Comparison of ENCODE assay signal across 24 cellular contexts in the genomic region with DNA sequence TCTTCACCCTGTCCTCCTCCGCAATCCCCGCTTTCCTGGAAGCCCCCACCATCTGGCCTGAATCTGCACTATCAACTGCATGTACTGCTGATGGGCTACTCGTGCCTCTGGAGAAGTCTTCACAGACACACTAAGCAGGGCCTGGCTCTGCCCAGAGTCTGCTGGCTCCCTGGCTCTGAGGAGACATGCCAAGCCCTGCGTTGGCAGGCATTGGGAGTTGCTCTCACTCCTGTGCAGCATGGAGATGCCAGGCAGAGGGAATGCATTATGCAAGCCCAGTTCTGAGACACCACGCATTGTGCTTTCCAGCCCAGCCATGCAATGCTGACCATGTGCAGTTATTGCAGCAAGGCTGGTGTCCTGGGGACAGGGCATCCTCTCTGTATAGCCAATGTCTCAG.
DNase-seq lines count a peak whose midpoint lies in the region; TF ChIP-seq lines count a peak whose summit lies in the region.
"Had no signal": no experiment of that assay in that cellular context is flagged by ENCODE, and none has a peak within 500 bp of the region (broad histone marks: within the 10 kb centered on the region; RNA-seq: fewer than 3 reads in every experiment).

No MANE protein-coding gene starts in this region.

- no peaks in the 10 kb centered on the region for H3K27me3 ChIP-seq in esophagus muscularis mucosa
- H3K27me3 ChIP-seq in sigmoid colon, result no peaks in the 10 kb centered on the region
- H3K27me3 ChIP-seq in vagina, result no peaks in the 10 kb centered on the region
- H3K27me3 ChIP-seq: adrenal gland, BE2C, colonic mucosa, foreskin keratinocyte, SJSA1 had no signal

- H3K9me3 ChIP-seq in esophagus muscularis mucosa (no peaks in the 10 kb centered on the region), sigmoid colon (no peaks in the 10 kb centered on the region), vagina (no peaks in the 10 kb centered on the region)
- H3K9me3 ChIP-seq: adrenal gland, BE2C, colonic mucosa, SJSA1 had no signal

- H3K4me1 ChIP-seq in esophagus muscularis mucosa (peaks cover 12 to 60% (median 54%) of the 10 kb centered on the region in 4 donors), sigmoid colon (peaks cover 0 to 56% (median 50%) of the 10 kb centered on the region in 4 donors), vagina (peaks cover 42% of the 10 kb centered on the region)
- H3K4me1 ChIP-seq: adrenal gland, BE2C, colonic mucosa, foreskin keratinocyte, parathyroid adenoma, SJSA1 had no signal

- no peak overlapping the region for H3K4me3 ChIP-seq in esophagus muscularis mucosa
- H3K4me3 ChIP-seq in sigmoid colon, result no peak overlapping the region
- H3K4me3 ChIP-seq in vagina, result no peak overlapping the region
- H3K4me3 ChIP-seq: adrenal gland, colonic mucosa, SJSA1 had no signal

- DNase-seq in G401 (ENCODE audit: low spot score), result peak; percentile 35
- peak; percentile 91 for DNase-seq in esophagus muscularis mucosa (ENCODE audit: extremely low spot score)
- peak; percentile 27 to 39 for DNase-seq in hippocampal formation (lab: John Stamatoyannopoulos, UW)
- DNase-seq in sigmoid colon, result peak; percentile 90
- DNase-seq in vagina (ENCODE audit: extremely low spot score in 2 of 2), result no peak
- no peak for DNase-seq in activated naive CD4-positive, alpha-beta T cell treated with Interleukin-2 at 50 U/mL for 16 hours
- no peak for DNase-seq in middle frontal gyrus (ENCODE audit: extremely low spot score, low spot score)
- DNase-seq in activated effector memory CD4-positive, alpha-beta T cell treated with Interleukin-2 at 50 U/mL for 16 hours, result no peak
- DNase-seq: activated CD4-positive, alpha-beta T cell treated with anti-CD3 and anti-CD28 coated beads, Interleukin-2, amount 50 U/mL, for 1 hour; activated CD8-positive, alpha-beta memory T cell treated with anti-CD3 and anti-CD28 coated beads, Interleukin-2, amount 10 ng/mL, durations not matched to agents 7 days and 5 days; activated naive CD4-positive, alpha-beta T cell; activated T-cell treated with anti-CD3 and anti-CD28 coated beads, Interleukin-2, amount 50 U/mL, for 48 hours; adrenal gland; BE2C; colonic mucosa; effector memory CD4-positive, alpha-beta T cell; foreskin keratinocyte; H7; NCI-H1417; NCI-H2029 treated with DMSO at 0.1 percent for 48 hours; NCI-H2227 treated with DMSO at 0.1 percent for 48 hours; stimulated activated naive CD4-positive, alpha-beta T cell treated with Interleukin-2 at 50 U/mL for 16 hours had no signal

- in situ Hi-C loops in G401 (cut with HindIII; ENCODE audit: low sequenced_read_pairs), result no loop called here

- WGBS in esophagus muscularis mucosa, result 75% methylated on average over 5 of the region's 5 CpGs
- WGBS in sigmoid colon, 2 donors, result 78 to 88% methylated on average over 5 of the region's 5 CpGs

- intact Hi-C loops in esophagus muscularis mucosa (cut with DNase I), result no loop called here
- intact Hi-C loops in sigmoid colon (cut with DNase I), result no loop called here
- intact Hi-C loops in vagina (cut with DNase I), result no loop called here

- TF ChIP-seq CTCF in esophagus muscularis mucosa (IDR thresholded peaks at IDR 0.05) (no peak), sigmoid colon (IDR thresholded peaks at IDR 0.05) (no peak), vagina (IDR thresholded peaks at IDR 0.05) (no peak)

- no peak for TF ChIP-seq EP300 in esophagus muscularis mucosa (IDR thresholded peaks at IDR 0.05)
- TF ChIP-seq EP300 in sigmoid colon (IDR thresholded peaks at IDR 0.05), result no peak

- TF ChIP-seq POLR2A in esophagus muscularis mucosa (IDR thresholded peaks at IDR 0.05; ENCODE audit: low read depth) (no peak), sigmoid colon (IDR thresholded peaks at IDR 0.05) (no peak), vagina (IDR thresholded peaks at IDR 0.05) (no peak)

- H3K27ac ChIP-seq in esophagus muscularis mucosa (replicated peaks in 1 of 4), result no peak overlapping the region
- peak overlapping the region in 3 of 4 donors; percentile 33 to 55 (median 39) for H3K27ac ChIP-seq in sigmoid colon
- no peak overlapping the region for H3K27ac ChIP-seq in vagina
- H3K27ac ChIP-seq: adrenal gland, colonic mucosa, foreskin keratinocyte, parathyroid adenoma, SJSA1 had no signal

- H3K36me3 ChIP-seq in esophagus muscularis mucosa, result no peaks in the 10 kb centered on the region
- H3K36me3 ChIP-seq in sigmoid colon, result no peaks in the 10 kb centered on the region
- no peaks in the 10 kb centered on the region for H3K36me3 ChIP-seq in vagina
- H3K36me3 ChIP-seq: adrenal gland, BE2C, colonic mucosa, SJSA1 had no signal

Comparison
In these comparisons a context has a peak if more than half of its experiments do, and no peak if none do; other contexts are left out.
1. DNase-seq: peak in G401 (single experiment), esophagus muscularis mucosa (single experiment), hippocampal formation (2 of 2) and sigmoid colon (single experiment); none in vagina (0 of 2), activated naive CD4-positive, alpha-beta T cell treated with Interleukin-2 at 50 U/mL for 16 hours (single experiment), middle frontal gyrus (single experiment) and activated effector memory CD4-positive, alpha-beta T cell treated with Interleukin-2 at 50 U/mL for 16 hours (single experiment).
2. H3K27ac ChIP-seq: peak in sigmoid colon (3 of 4); none in esophagus muscularis mucosa (0 of 4) and vagina (single experiment).